8 cellular contexts compared by ENCODE assay signal in genomic region chr11:73157141-73158010, GRCh38. TPM values are rescaled to one million over a fixed set of nuclear protein-coding genes. Genes with fewer than 3 reads are reported as not detected.
DNase-seq lines count a peak whose midpoint lies in the region; ATAC-seq and TF ChIP-seq lines count a peak whose summit lies in the region.

No MANE protein-coding gene starts in this region.

- H3K4me1 ChIP-seq in hepatocyte (ENCODE audit: insufficient read depth) = peaks cover 28% of the 10 kb centered on the region

- no peaks in the 10 kb centered on the region for H3K79me2 ChIP-seq in hepatocyte

- peak overlapping the region; percentile 80 for H3K27ac ChIP-seq in hepatocyte

- H3K36me3 Mint-ChIP-seq in type B pancreatic cell = no peaks in the 10 kb centered on the region

- no peaks in the 10 kb centered on the region for H3K27me3 Mint-ChIP-seq in type B pancreatic cell

- H3K4me2 ChIP-seq in hepatocyte = peak overlapping the region; percentile 39

- H3K9me2 ChIP-seq in hepatocyte (replicated peaks; ENCODE audit: insufficient read depth) = no peaks in the 10 kb centered on the region

- no peak overlapping the region for H2AFZ ChIP-seq in hepatocyte

- H3K27ac Mint-ChIP-seq in type B pancreatic cell = peak overlapping the region; percentile 39

- WGBS in hepatocyte (ENCODE audit: low lambda C conversion rate, missing lambda C conversion rate) = 46% methylated on average over 9 of the region's 9 CpGs

- no peaks in the 10 kb centered on the region for H3K27me3 ChIP-seq in hepatocyte

- no peak overlapping the region for H3K4me3 ChIP-seq in hepatocyte

- TF ChIP-seq CTCF in GM10266 (IDR thresholded peaks at IDR 0.05; ENCODE audit: control insufficient read depth, insufficient read depth, low read depth, missing control alignments) (no peak), hepatocyte (IDR thresholded peaks at IDR 0.05; ENCODE audit: poor library complexity) (no peak), type B pancreatic cell (conservative IDR thresholded peaks at IDR 0.05) (no peak)

- ATAC-seq in HG02571 (IDR thresholded peaks at IDR 0.05; ENCODE audit: unreplicated experiment) = peak; percentile 41

- peaks cover 37% of the 10 kb centered on the region for H3K4me1 Mint-ChIP-seq in type B pancreatic cell (ENCODE audit: unreplicated experiment)

- no peaks in the 10 kb centered on the region for H3K9me3 Mint-ChIP-seq in type B pancreatic cell

- no peaks in the 10 kb centered on the region for H3K9me3 ChIP-seq in hepatocyte (ENCODE audit: low read depth)

- H4K20me1 ChIP-seq in hepatocyte (ENCODE audit: insufficient read depth, poor library complexity, severe bottlenecking) = no peaks in the 10 kb centered on the region

- no peaks in the 10 kb centered on the region for H3K36me3 ChIP-seq in hepatocyte (replicated peaks; ENCODE audit: insufficient read depth, low read depth)

- DNase-seq in GM10266 (ENCODE audit: extremely low spot score) (peak; percentile 59), RPMI8226 (peak; percentile 81), hepatocyte (ENCODE audit: low spot score) (peak; percentile 32), type B pancreatic cell (ENCODE audit: extremely low spot score, unreplicated experiment) (no peak), DMS79 treated with DMSO at 0.1 percent for 48 hours (lab: John Stamatoyannopoulos, UW) (no peak), cortex of kidney (lab: John Stamatoyannopoulos, UW) (no peak)
- DNase-seq in activated T-cell treated with anti-CD3 and anti-CD28 coated beads, Interleukin-2, amount 50 U/mL, for 1 hour = no peak

- no peak overlapping the region for H3K4me3 Mint-ChIP-seq in type B pancreatic cell

RNA-seq across cellular contexts. Expression of gene FCHSD2, which starts 15.3 kb away (rescaled TPM):
- total RNA-seq in hepatocyte (13.1 and 14.2 TPM in 2 replicates), type B pancreatic cell (ENCODE audit: low replicate concordance) (30.8 and 32.0 TPM in 2 replicates)
- 9.1 and 11.0 TPM in 2 replicates for polyA plus RNA-seq in hepatocyte

Comparison
In these comparisons a context has a peak if more than half of its experiments do, and no peak if none do; other contexts are left out.
1. DNase-seq: peak in GM10266 (single experiment), RPMI8226 (single experiment) and hepatocyte (single experiment); none in type B pancreatic cell (single experiment), DMS79 treated with DMSO at 0.1 percent for 48 hours (single experiment), cortex of kidney (single experiment) and activated T-cell treated with anti-CD3 and anti-CD28 coated beads, Interleukin-2, amount 50 U/mL, for 1 hour (single experiment).